ENCODE assay signal across 18 cellular contexts in the genomic region with DNA sequence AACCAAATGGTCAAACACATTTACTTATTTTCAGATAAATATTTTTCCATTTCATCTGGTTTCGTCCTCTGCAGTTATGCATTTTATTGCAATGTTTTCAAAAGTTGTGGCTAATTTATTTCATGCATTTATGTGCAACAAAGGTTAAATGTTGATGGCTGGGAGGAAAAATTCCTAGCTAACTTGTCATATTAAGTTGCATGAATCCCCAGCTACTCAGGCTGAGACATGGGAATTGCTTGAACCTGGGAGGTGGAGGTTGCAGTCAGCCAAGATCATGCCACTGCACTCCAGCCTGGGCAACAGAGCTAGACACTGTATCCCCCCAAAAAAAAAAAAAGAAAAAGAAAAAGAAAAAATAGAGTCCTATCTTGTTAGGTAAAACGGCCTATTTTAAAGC.
A peak's percentile ranks its signal among the peaks of the same experiment; 100 is the strongest.
DNase-seq lines count a peak whose midpoint lies in the region; TF ChIP-seq lines count a peak whose summit lies in the region.
"Had no signal": no experiment of that assay in that cellular context is flagged by ENCODE, and none has a peak within 500 bp of the region (broad histone marks: within the 10 kb centered on the region; RNA-seq: fewer than 3 reads in every experiment).

No MANE protein-coding gene starts in this region.

- H3K9me2 ChIP-seq in PC-9 (ENCODE audit: insufficient read depth) = no peaks in the 10 kb centered on the region

- no peak overlapping the region for H3K4me3 Mint-ChIP-seq in mesothelial cell of epicardium
- H3K4me3 Mint-ChIP-seq: stimulated activated memory B cell treated with anti-CD40 and anti-IgM and Interleukin-4, amounts not matched to agents 10 μg/mL and 1 μg/mL and 100 μg/mL, for 72 hours; T-cell had no signal

- peaks cover 18% of the 10 kb centered on the region for H3K4me1 ChIP-seq in PC-9 (replicated peaks; ENCODE audit: insufficient read depth)
- no peaks in the 10 kb centered on the region for H3K4me1 ChIP-seq in effector memory CD4-positive, alpha-beta T cell (ENCODE audit: control insufficient read depth, insufficient read depth, low read length, poor library complexity, severe bottlenecking)

- BruUV-seq in PC-9 (replicated peaks; lab: Mats Ljungman, UMichigan) = no TSS peak

- CTCF ChIA-PET in PC-9 (lab: Charles Lee) = no interaction called here

- peaks cover 5% of the 10 kb centered on the region for H3K9me3 Mint-ChIP-seq in mesothelial cell of epicardium
- H3K9me3 Mint-ChIP-seq: stimulated activated memory B cell treated with anti-CD40 and anti-IgM and Interleukin-4, amounts not matched to agents 10 μg/mL and 1 μg/mL and 100 μg/mL, for 72 hours had no signal

- H3K9me3 ChIP-seq in PC-9 (ENCODE audit: insufficient read depth, low read depth) = no peaks in the 10 kb centered on the region; the same call in 1 of the 2 replicates
- no peaks in the 10 kb centered on the region for H3K9me3 ChIP-seq in effector memory CD4-positive, alpha-beta T cell (ENCODE audit: control insufficient read depth, low read length)
- H3K9me3 ChIP-seq: left lung, neutrophil had no signal

- no peaks in the 10 kb centered on the region for H3K27me3 Mint-ChIP-seq in mesothelial cell of epicardium (ENCODE audit: low read depth)
- H3K27me3 Mint-ChIP-seq: stimulated activated memory B cell treated with anti-CD40 and anti-IgM and Interleukin-4, amounts not matched to agents 10 μg/mL and 1 μg/mL and 100 μg/mL, for 72 hours; T-cell had no signal

- H3K36me3 Mint-ChIP-seq in mesothelial cell of epicardium = no peaks in the 10 kb centered on the region
- H3K36me3 Mint-ChIP-seq: stimulated activated memory B cell treated with anti-CD40 and anti-IgM and Interleukin-4, amounts not matched to agents 10 μg/mL and 1 μg/mL and 100 μg/mL, for 72 hours; T-cell had no signal

- POLR2A ChIA-PET in PC-9 (lab: Charles Lee; ENCODE audit: unreplicated experiment) = no interaction called here

- peak overlapping the region; percentile 7; the same call in 1 of the 2 replicates for H3K4me2 ChIP-seq in PC-9

- no peaks in the 10 kb centered on the region for H4K20me1 ChIP-seq in PC-9 (ENCODE audit: insufficient read depth)

- peaks cover 20% of the 10 kb centered on the region for H3K4me1 Mint-ChIP-seq in mesothelial cell of epicardium
- H3K4me1 Mint-ChIP-seq: stimulated activated memory B cell treated with anti-CD40 and anti-IgM and Interleukin-4, amounts not matched to agents 10 μg/mL and 1 μg/mL and 100 μg/mL, for 72 hours; T-cell had no signal

- no peaks in the 10 kb centered on the region for H3K27me3 ChIP-seq in PC-9 (ENCODE audit: insufficient read depth, low read depth)
- no peaks in the 10 kb centered on the region for H3K27me3 ChIP-seq in effector memory CD4-positive, alpha-beta T cell (replicated peaks; ENCODE audit: control insufficient read depth, insufficient read depth, low read length, poor library complexity, severe bottlenecking)
- H3K27me3 ChIP-seq: left lung, neutrophil had no signal

- H3K4me3 ChIP-seq in PC-9 (no peak overlapping the region), choroid plexus epithelial cell (ENCODE audit: low read depth, low read length) (no peak overlapping the region)
- H3K4me3 ChIP-seq in effector memory CD4-positive, alpha-beta T cell (ENCODE audit: insufficient read depth, low read depth, low read length, poor library complexity, severe bottlenecking) = no peak overlapping the region
- H3K4me3 ChIP-seq: left lung, mucosa of descending colon had no signal

- intact Hi-C loops in PC-9 (cut with micrococcal nuclease; ENCODE audit: unreplicated experiment) = no loop called here

- peaks cover 7% of the 10 kb centered on the region; the same call in 1 of the 2 replicates for H3F3A ChIP-seq in PC-9 (ENCODE audit: insufficient read depth, low read depth)

- peak overlapping the region; percentile 90 for H3K27ac Mint-ChIP-seq in mesothelial cell of epicardium
- H3K27ac Mint-ChIP-seq: stimulated activated memory B cell treated with anti-CD40 and anti-IgM and Interleukin-4, amounts not matched to agents 10 μg/mL and 1 μg/mL and 100 μg/mL, for 72 hours; T-cell had no signal

- H3K36me3 ChIP-seq in PC-9 (ENCODE audit: low read depth) = no peaks in the 10 kb centered on the region
- H3K36me3 ChIP-seq in effector memory CD4-positive, alpha-beta T cell (ENCODE audit: control insufficient read depth, insufficient read depth, low read length) = no peaks in the 10 kb centered on the region
- H3K36me3 ChIP-seq: left lung, neutrophil had no signal

- H3K79me2 ChIP-seq in PC-9 (ENCODE audit: low read depth) = no peaks in the 10 kb centered on the region

- H3K27ac ChIP-seq in PC-9 = no peak overlapping the region
- H3K27ac ChIP-seq in effector memory CD4-positive, alpha-beta T cell (ENCODE audit: insufficient read depth, low read length, poor library complexity, severe bottlenecking) = no peak overlapping the region
- H3K27ac ChIP-seq: neutrophil, RWPE1 had no signal

- TF ChIP-seq CTCF in PC-9 (conservative IDR thresholded peaks at IDR 0.05) = no peak
- no peak for TF ChIP-seq CTCF in choroid plexus epithelial cell (conservative IDR thresholded peaks at IDR 0.05; ENCODE audit: low read depth, low read length)
- no peak for TF ChIP-seq CTCF in mesothelial cell of epicardium (IDR thresholded peaks at IDR 0.05; ENCODE audit: unreplicated experiment)

- DNase-seq in EH (ENCODE audit: low read depth) = peak; percentile 57
- DNase-seq in PC-9 = peak in 1 of 2 experiments; percentile 1
- peak; percentile 66 for DNase-seq in choroid plexus epithelial cell (ENCODE audit: low read depth)
- DNase-seq in mesothelial cell of epicardium (ENCODE audit: low spot score in 2 of 2, unreplicated experiment in 2 of 2) = no peak
- no peak for DNase-seq in OCI-M2 (lab: John Stamatoyannopoulos, UW; ENCODE audit: unreplicated experiment)
- DNase-seq in NCI-H187 treated with DMSO at 0.1 percent for 48 hours (lab: John Stamatoyannopoulos, UW) = no peak
- no peak for DNase-seq in NOMO-1 treated with DMSO at 0.1 percent for 48 hours (lab: John Stamatoyannopoulos, UW; ENCODE audit: unreplicated experiment)
- no peak for DNase-seq in effector memory CD4-positive, alpha-beta T cell
- DNase-seq: activated CD4-positive, alpha-beta T cell treated with anti-CD3 and anti-CD28 coated beads, Interleukin-2, amount 50 U/mL, for 4 hours; activated naive CD4-positive, alpha-beta T cell; amygdala; NCI-H2029; T-cell had no signal

- no peak overlapping the region for H2AFZ ChIP-seq in PC-9

Comparison
In these comparisons a context has a peak if more than half of its experiments do, and no peak if none do; other contexts are left out.
1. DNase-seq: peak in EH (single experiment) and choroid plexus epithelial cell (single experiment); none in mesothelial cell of epicardium (0 of 2), OCI-M2 (single experiment), NCI-H187 treated with DMSO at 0.1 percent for 48 hours (single experiment), NOMO-1 treated with DMSO at 0.1 percent for 48 hours (single experiment) and effector memory CD4-positive, alpha-beta T cell (0 of 3).